Comparison of ENCODE assay signal across 16 cellular contexts in genomic region chr6:167794386-167795157, GRCh38. TPM values are rescaled to one million over a fixed set of nuclear protein-coding genes. Genes with fewer than 3 reads are reported as not detected.
DNase-seq lines count a peak whose midpoint lies in the region; ATAC-seq, FAIRE-seq and TF ChIP-seq lines count a peak whose summit lies in the region.
"Had no signal": no experiment of that assay in that cellular context is flagged by ENCODE, and none has a peak within 500 bp of the region (broad histone marks: within the 10 kb centered on the region; RNA-seq: fewer than 3 reads in every experiment).

No MANE protein-coding gene starts in this region.

- no peak overlapping the region for H3K4me3 ChIP-seq in Caco-2 (ENCODE audit: low read depth, low read length)
- no peak overlapping the region for H3K4me3 ChIP-seq in K562
- no peak overlapping the region for H3K4me3 ChIP-seq in pancreas
- H3K4me3 ChIP-seq: SK-N-MC had no signal

- H3K9me1 ChIP-seq in K562 (ENCODE audit: control insufficient read depth, insufficient read depth, low read length), result no peaks in the 10 kb centered on the region

- no peak overlapping the region for H3K4me2 ChIP-seq in K562 (ENCODE audit: insufficient read depth, low read length)
- H3K4me2 ChIP-seq: KMS-11 had no signal

- CTCF ChIA-PET in Caco-2 (lab: Charles Lee), result no interaction called here
- CTCF ChIA-PET in K562 (lab: Yijun Ruan, JAX; ENCODE audit: low intra/inter-chr PET ratio), result no interaction called here

- no peak overlapping the region for H3K9ac ChIP-seq in K562 (ENCODE audit: insufficient read depth in 1 of 2, low read depth in 2 of 2, low read length in 2 of 2)
- H3K9ac ChIP-seq: KMS-11 had no signal

- H4K20me1 ChIP-seq in K562 (replicated peaks; ENCODE audit: control insufficient read depth, insufficient read depth, low read length), result no peaks in the 10 kb centered on the region; the same call in 1 of the 2 replicates

- no peaks in the 10 kb centered on the region for H3K79me2 ChIP-seq in K562 (ENCODE audit: control insufficient read depth, insufficient read depth, low read length)

- H3K27me3 ChIP-seq in Caco-2 (replicated peaks; ENCODE audit: control insufficient read depth, insufficient read depth, low read length) (no peaks in the 10 kb centered on the region), K562 (ENCODE audit: control insufficient read depth in 2 of 2, insufficient read depth in 2 of 2, low read length in 2 of 2) (peaks cover 61 to 70% of the 10 kb centered on the region in 2 experiments), pancreas (no peaks in the 10 kb centered on the region)

- no peak for FAIRE-seq in K562 (lab: Jason Lieb, UNC)
- FAIRE-seq in pancreas (lab: Jason Lieb, UNC), result no peak

- H3K4me3 Mint-ChIP-seq in Caco-2 (ENCODE audit: unreplicated experiment), result peak overlapping the region; percentile 14

- H2AFZ ChIP-seq in K562 (ENCODE audit: low read depth, low read length), result no peak overlapping the region

- H3K9me3 ChIP-seq in Caco-2 (no peaks in the 10 kb centered on the region), K562 (replicated peaks; ENCODE audit: control insufficient read depth, insufficient read depth, low read depth, low read length) (no peaks in the 10 kb centered on the region), pancreas (no peaks in the 10 kb centered on the region)

- intact Hi-C loops in Caco-2 (cut with micrococcal nuclease; ENCODE audit: unreplicated experiment), result no loop called here
- intact Hi-C loops in K562 (cut with micrococcal nuclease), result no loop called here
- intact Hi-C loops in pancreas (cut with DNase I), result no loop called here

- POLR2A ChIA-PET in Caco-2 (lab: Charles Lee) (no interaction called here), K562 (lab: Yijun Ruan, JAX) (interaction anchor here (0.5 to 1.0 kb wide), 2 partner anchors 14 to 55 kb away, joined by 3 read pairs; no protein-coding TSS in a partner anchor)

- BruUV-seq in Caco-2 (replicated peaks; lab: Mats Ljungman, UMichigan) (no TSS peak), K562 (replicated peaks; lab: Mats Ljungman, UMichigan) (no TSS peak)

- TF ChIP-seq POLR2A in K562 (conservative IDR thresholded peaks at IDR 0.05), result no peak

- TF ChIP-seq CTCF in Caco-2 (IDR thresholded peaks at IDR 0.05; ENCODE audit: insufficient read depth in 1 of 2, low read depth in 1 of 2, low read length in 1 of 2, severe bottlenecking in 1 of 2, unreplicated experiment in 1 of 2) (no peak), K562 (IDR thresholded peaks at IDR 0.05 in 2 of 3, conservative IDR thresholded peaks at IDR 0.05 in 1 of 3; ENCODE audit: insufficient read depth in 2 of 3, low read depth in 1 of 3, low read length in 3 of 3) (no peak), pancreas (IDR thresholded peaks at IDR 0.05) (no peak)

- WGBS in K562 (ENCODE audit: insufficient coverage, low coverage, missing lambda C conversion rate), result 32% methylated on average over 11 of the region's 11 CpGs
- WGBS in pancreas, 2 donors, result 32 to 37% methylated on average over 11 of the region's 11 CpGs

- H3K27me3 Mint-ChIP-seq in Caco-2 (ENCODE audit: insufficient read depth, unreplicated experiment), result no peaks in the 10 kb centered on the region

- DNase-seq in Caco-2, result no peak
- no peak for DNase-seq in K562 (ENCODE audit: extremely low read depth in 1 of 4, low spot score in 3 of 4)
- DNase-seq in islet precursor cell, result peak; percentile 49
- DNase-seq in pancreas, result peak in 4 of 6 donors; percentile 44 to 71 (median 65)
- DNase-seq: ACHN; CD4-positive, CD25-positive, alpha-beta regulatory T cell; DMS153; GF-D8; NCI-H1417 treated with DMSO at 0.1 percent for 48 hours; NCI-H187 treated with DMSO at 0.1 percent for 48 hours; NCI-H226 had no signal

- no peaks in the 10 kb centered on the region for H3K36me3 ChIP-seq in Caco-2 (ENCODE audit: control insufficient read depth, insufficient read depth, low read length)
- no peaks in the 10 kb centered on the region for H3K36me3 ChIP-seq in K562 (ENCODE audit: control insufficient read depth, insufficient read depth, low read length)
- H3K36me3 ChIP-seq in pancreas, result no peaks in the 10 kb centered on the region

- TF ChIP-seq EP300 in K562 (IDR thresholded peaks at IDR 0.05; ENCODE audit: low read length), result no peak

- H3K4me1 Mint-ChIP-seq in Caco-2 (ENCODE audit: low read depth, unreplicated experiment), result peaks cover 21% of the 10 kb centered on the region

- no peak overlapping the region for H3K27ac Mint-ChIP-seq in Caco-2 (ENCODE audit: unreplicated experiment)
- H3K27ac Mint-ChIP-seq: CD4-positive, CD25-positive, alpha-beta regulatory T cell had no signal

- no peak for ATAC-seq in K562
- peak; percentile 43 to 65 (median 55) for ATAC-seq in pancreas
- ATAC-seq in GM21723 (IDR thresholded peaks at IDR 0.05; ENCODE audit: unreplicated experiment), result no peak
- ATAC-seq in HG02885 (IDR thresholded peaks at IDR 0.05; ENCODE audit: poor library complexity, unreplicated experiment), result no peak
- ATAC-seq in HG03095 (IDR thresholded peaks at IDR 0.05; ENCODE audit: unreplicated experiment), result no peak

- TF ChIP-seq RAD21 in K562 (CRISPR knock-in tag; conservative IDR thresholded peaks at IDR 0.05 in 1 of 2, IDR thresholded peaks at IDR 0.05 in 1 of 2), result no peak

- in situ Hi-C loops in K562 (cut with MboI), result no loop called here

- no peaks in the 10 kb centered on the region for H3K9me3 Mint-ChIP-seq in Caco-2 (ENCODE audit: unreplicated experiment)

- H3K27ac ChIP-seq in K562 (ENCODE audit: extremely low read depth, low read depth, low read length) (no peak overlapping the region), pancreas (no peak overlapping the region)
- H3K27ac ChIP-seq: KMS-11, SK-N-MC had no signal

- peaks cover 7% of the 10 kb centered on the region for H3K36me3 Mint-ChIP-seq in Caco-2 (ENCODE audit: insufficient read depth, unreplicated experiment)
- H3K36me3 Mint-ChIP-seq: CD4-positive, CD25-positive, alpha-beta regulatory T cell had no signal

- H3K4me1 ChIP-seq in Caco-2 (peaks cover 13% of the 10 kb centered on the region), K562 (replicated peaks in 1 of 2; ENCODE audit: control insufficient read depth in 2 of 2, insufficient read depth in 2 of 2, low read length in 2 of 2) (peaks cover 0 to 26% of the 10 kb centered on the region in 2 experiments; a peak in 3 of 5 replicates), pancreas (peaks cover 0 to 8% (median 0%) of the 10 kb centered on the region in 3 donors)

TF ChIP-seq in K562, 482 proteins besides CTCF, POLR2A, EP300 and RAD21:
- TF ChIP-seq ZBTB2 (IDR thresholded peaks at IDR 0.05) (peak; percentile 75), GABPB2 (CRISPR knock-in tag; conservative IDR thresholded peaks at IDR 0.05) (no peak), PPARD (CRISPR knock-in tag; IDR thresholded peaks at IDR 0.05) (no peak), CREBBP (IDR thresholded peaks at IDR 0.05; ENCODE audit: low read depth, low read length) (peak; percentile 80), DACH1 (IDR thresholded peaks at IDR 0.05; ENCODE audit: partially characterized antibody) (peak; percentile 97)

RNA-seq across cellular contexts. Expression of gene AFDN, which starts 32.1 kb away (rescaled TPM):
- total RNA-seq in Caco-2 (2022) (177 TPM in 2 replicates), K562 (2014; rRNA removed) (91.9 and 117 TPM in 2 replicates), K562 (2014; rRNA removed; fragmentation: Illumina TruSeq; extraction: Trizol) (114 and 135 TPM in 2 replicates), K562 (2015; rRNA removed; fragmentation: Illumina TruSeq; extraction: Trizol) (111 and 112 TPM in 2 replicates), K562 (2021) (106 and 129 TPM in 2 replicates), pancreas (100 to 1,000 TPM in 1 of 6 donors, 10 to 100 TPM in 5; 66.6 to 122 (median 75.7) TPM)
- total RNA-seq in K562 (2011; cell fraction: chromatin; rRNA removed; ENCODE audit: low replicate concordance), result 294 and 779 TPM in 2 replicates
- 128 and 193 TPM in 2 replicates for total RNA-seq in K562 (2011; cell fraction: nucleolus; rRNA removed)
- 330 and 387 TPM in 2 replicates for total RNA-seq in K562 (2011; cell fraction: nucleoplasm; rRNA removed)
- polyA plus RNA-seq in K562 (2011; rRNA removed) (95.7 and 96.7 TPM in 2 replicates), K562 (2014; fragmentation: Illumina TruSeq; extraction: Trizol) (95.0 and 105 TPM in 2 replicates), K562 (2014; fragmentation: Nextera tagmentation; extraction: Ambion mirVana) (1 to 10 TPM; 7.2 to 9.7 TPM), K562 (2014; rRNA removed) (78.9 and 96.4 TPM in 2 replicates), pancreas (10 to 100 TPM; 55.2 to 56.7 TPM)
- 29.3 and 38.3 TPM in 2 replicates for polyA plus RNA-seq in K562 (2011; cell fraction: cytosol; rRNA removed)
- polyA plus RNA-seq in K562 (2011; cell fraction: nucleus; rRNA removed), result 374 and 388 TPM in 2 replicates
- polyA plus RNA-seq in K562 (2012), result 62.0 and 64.2 TPM in 2 replicates
- polyA minus RNA-seq in K562 (2011; rRNA and poly(A)+ RNA removed), result 183 and 194 TPM in 2 replicates
- polyA minus RNA-seq in K562 (2011; cell fraction: cytosol; rRNA and poly(A)+ RNA removed), result 78.4 and 100 TPM in 2 replicates
- 234 and 345 TPM in 2 replicates for polyA minus RNA-seq in K562 (2011; cell fraction: nucleus; rRNA and poly(A)+ RNA removed)

Comparison
In these comparisons a context has a peak if more than half of its experiments do, and no peak if none do; other contexts are left out.
1. DNase-seq: peak in islet precursor cell (single experiment) and pancreas (4 of 6); none in Caco-2 (0 of 2) and K562 (0 of 4).
2. ATAC-seq: peak in pancreas (4 of 4); none in K562 (single experiment), GM21723 (single experiment), HG02885 (single experiment) and HG03095 (single experiment).